In the genomic region with DNA sequence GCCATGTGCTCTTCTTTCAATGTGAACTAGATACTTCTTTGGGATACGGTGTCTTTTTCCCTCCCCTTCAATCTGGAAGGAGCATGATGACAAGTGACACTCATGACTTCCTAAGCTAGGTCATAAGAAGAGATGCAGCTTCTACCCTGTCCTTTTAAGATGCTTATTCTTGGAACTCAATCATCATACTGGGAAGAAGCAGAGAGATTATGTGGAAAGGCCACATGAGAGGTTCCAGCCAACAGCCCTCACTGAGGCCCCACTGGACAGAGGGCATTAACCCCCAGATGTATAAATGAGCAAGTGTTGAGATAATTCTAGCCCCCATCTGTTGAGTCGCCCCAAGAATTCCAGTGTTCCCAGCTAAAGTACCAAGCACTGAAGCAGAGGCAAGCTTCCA, we compare ENCODE assay signal across 12 cellular contexts. TPM values are rescaled to one million over a fixed set of nuclear protein-coding genes. Genes with fewer than 3 reads are reported as not detected.
"Had no signal": no experiment of that assay in that cellular context is flagged by ENCODE, and none has a peak within 500 bp of the region (broad histone marks: within the 10 kb centered on the region; RNA-seq: fewer than 3 reads in every experiment).

No MANE protein-coding gene starts in this region.

- DNase-seq: GM23248, GOT3, H7, H9, HCEC 1CT, HFFc6 had no signal

- H3K9ac ChIP-seq: GM23248 had no signal

- ATAC-seq: GM23338, HCT116 had no signal

- H3K9me3 Mint-ChIP-seq: GM23338, HFFc6 had no signal

- H2AFZ ChIP-seq: GM23248, GM23338 had no signal

- H3K27ac Mint-ChIP-seq: GM23338, H9, HFFc6 had no signal

- H3K36me3 ChIP-seq: HAP-1 had no signal

- H3K9me3 ChIP-seq: HAP-1 had no signal

- H3K4me1 ChIP-seq: HAP-1 had no signal

- H3K4me2 ChIP-seq: GM23338 had no signal

- H3K4me3 ChIP-seq: GM23248, GM23338, HAP-1 had no signal

- H3K4me3 Mint-ChIP-seq: GM23338, H9, HFFc6 had no signal

- FAIRE-seq: H1, H54 had no signal

- H3K27ac ChIP-seq: GM23248 had no signal

RNA-seq across cellular contexts. Expression of a gene that starts 29.3 kb away (rescaled TPM):
- total RNA-seq: GM23248, H1, H4, H7, H9, HFFc6 had no signal
- polyA plus RNA-seq: GM23248, GM23338, H1 had no signal
